ENCODE assay signal across 1 cellular context in the genomic region with DNA sequence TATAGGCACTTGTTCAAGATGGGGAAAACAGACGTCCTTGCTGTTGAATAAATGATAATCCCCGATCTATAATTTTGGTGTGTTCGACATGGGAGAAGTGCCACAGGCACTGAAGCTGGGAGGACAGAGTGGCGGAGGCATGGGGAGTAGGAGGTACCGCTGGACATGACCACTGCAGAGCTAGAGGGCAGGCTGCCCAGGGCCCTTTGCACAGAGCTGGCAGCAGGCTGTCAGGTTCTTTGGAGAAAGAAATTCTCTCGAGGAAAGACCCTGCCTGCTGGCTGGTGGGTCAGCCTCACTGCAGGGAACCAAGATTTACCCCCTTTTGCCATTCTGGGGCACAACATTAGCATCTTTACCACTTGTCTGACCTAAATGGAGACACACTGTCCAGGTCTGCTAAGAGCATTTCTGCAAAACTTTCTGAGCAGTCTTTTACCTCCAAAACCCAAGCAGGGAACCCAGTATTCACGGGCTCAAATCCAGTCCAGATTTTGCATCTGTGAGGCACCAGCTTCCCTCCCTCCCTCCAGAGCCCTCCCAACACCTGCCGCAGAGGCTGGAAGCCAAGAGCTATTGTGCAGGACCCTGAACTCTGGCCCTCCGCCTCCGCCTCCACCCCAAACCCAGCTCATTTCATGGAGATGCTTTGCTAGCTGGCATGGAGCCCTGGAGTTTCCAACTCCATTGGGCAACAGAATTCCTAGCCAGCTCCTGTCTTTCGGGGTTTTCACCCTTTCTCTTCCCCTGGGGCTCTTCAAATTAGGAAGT.
TF ChIP-seq lines count a peak whose summit lies in the region.

No MANE protein-coding gene starts in this region.

TF ChIP-seq in GM23338, 12 proteins besides CTCF, POLR2A, EP300 and RAD21 (continued from another document):
- TF ChIP-seq, protein P1, sequence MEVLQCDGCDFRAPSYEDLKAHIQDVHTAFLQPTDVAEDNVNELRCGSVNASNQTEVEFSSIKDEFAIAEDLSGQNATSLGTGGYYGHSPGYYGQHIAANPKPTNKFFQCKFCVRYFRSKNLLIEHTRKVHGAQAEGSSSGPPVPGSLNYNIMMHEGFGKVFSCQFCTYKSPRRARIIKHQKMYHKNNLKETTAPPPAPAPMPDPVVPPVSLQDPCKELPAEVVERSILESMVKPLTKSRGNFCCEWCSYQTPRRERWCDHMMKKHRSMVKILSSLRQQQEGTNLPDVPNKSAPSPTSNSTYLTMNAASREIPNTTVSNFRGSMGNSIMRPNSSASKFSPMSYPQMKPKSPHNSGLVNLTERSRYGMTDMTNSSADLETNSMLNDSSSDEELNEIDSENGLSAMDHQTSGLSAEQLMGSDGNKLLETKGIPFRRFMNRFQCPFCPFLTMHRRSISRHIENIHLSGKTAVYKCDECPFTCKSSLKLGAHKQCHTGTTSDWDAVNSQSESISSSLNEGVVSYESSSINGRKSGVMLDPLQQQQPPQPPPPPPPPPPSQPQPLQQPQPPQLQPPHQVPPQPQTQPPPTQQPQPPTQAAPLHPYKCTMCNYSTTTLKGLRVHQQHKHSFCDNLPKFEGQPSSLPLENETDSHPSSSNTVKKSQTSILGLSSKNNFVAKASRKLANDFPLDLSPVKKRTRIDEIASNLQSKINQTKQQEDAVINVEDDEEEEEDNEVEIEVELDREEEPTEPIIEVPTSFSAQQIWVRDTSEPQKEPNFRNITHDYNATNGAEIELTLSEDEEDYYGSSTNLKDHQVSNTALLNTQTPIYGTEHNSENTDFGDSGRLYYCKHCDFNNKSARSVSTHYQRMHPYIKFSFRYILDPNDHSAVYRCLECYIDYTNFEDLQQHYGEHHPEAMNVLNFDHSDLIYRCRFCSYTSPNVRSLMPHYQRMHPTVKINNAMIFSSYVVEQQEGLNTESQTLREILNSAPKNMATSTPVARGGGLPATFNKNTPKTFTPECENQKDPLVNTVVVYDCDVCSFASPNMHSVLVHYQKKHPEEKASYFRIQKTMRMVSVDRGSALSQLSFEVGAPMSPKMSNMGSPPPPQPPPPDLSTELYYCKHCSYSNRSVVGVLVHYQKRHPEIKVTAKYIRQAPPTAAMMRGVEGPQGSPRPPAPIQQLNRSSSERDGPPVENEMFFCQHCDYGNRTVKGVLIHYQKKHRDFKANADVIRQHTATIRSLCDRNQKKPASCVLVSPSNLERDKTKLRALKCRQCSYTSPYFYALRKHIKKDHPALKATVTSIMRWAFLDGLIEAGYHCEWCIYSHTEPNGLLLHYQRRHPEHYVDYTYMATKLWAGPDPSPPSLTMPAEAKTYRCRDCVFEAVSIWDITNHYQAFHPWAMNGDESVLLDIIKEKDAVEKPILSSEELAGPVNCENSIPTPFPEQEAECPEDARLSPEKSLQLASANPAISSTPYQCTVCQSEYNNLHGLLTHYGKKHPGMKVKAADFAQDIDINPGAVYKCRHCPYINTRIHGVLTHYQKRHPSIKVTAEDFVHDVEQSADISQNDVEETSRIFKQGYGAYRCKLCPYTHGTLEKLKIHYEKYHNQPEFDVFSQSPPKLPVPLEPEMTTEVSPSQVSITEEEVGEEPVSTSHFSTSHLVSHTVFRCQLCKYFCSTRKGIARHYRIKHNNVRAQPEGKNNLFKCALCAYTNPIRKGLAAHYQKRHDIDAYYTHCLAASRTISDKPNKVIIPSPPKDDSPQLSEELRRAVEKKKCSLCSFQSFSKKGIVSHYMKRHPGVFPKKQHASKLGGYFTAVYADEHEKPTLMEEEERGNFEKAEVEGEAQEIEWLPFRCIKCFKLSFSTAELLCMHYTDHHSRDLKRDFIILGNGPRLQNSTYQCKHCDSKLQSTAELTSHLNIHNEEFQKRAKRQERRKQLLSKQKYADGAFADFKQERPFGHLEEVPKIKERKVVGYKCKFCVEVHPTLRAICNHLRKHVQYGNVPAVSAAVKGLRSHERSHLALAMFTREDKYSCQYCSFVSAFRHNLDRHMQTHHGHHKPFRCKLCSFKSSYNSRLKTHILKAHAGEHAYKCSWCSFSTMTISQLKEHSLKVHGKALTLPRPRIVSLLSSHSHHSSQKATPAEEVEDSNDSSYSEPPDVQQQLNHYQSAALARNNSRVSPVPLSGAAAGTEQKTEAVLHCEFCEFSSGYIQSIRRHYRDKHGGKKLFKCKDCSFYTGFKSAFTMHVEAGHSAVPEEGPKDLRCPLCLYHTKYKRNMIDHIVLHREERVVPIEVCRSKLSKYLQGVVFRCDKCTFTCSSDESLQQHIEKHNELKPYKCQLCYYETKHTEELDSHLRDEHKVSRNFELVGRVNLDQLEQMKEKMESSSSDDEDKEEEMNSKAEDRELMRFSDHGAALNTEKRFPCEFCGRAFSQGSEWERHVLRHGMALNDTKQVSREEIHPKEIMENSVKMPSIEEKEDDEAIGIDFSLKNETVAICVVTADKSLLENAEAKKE (CRISPR knock-in tag; IDR thresholded peaks at IDR 0.05): no peak
- TF ChIP-seq POLR2AphosphoS5 (IDR thresholded peaks at IDR 0.05; ENCODE audit: low read depth): no peak
- TF ChIP-seq EZH2phosphoT487 (IDR thresholded peaks at IDR 0.05; ENCODE audit: unreplicated experiment): no peak
- TF ChIP-seq, protein P2, sequence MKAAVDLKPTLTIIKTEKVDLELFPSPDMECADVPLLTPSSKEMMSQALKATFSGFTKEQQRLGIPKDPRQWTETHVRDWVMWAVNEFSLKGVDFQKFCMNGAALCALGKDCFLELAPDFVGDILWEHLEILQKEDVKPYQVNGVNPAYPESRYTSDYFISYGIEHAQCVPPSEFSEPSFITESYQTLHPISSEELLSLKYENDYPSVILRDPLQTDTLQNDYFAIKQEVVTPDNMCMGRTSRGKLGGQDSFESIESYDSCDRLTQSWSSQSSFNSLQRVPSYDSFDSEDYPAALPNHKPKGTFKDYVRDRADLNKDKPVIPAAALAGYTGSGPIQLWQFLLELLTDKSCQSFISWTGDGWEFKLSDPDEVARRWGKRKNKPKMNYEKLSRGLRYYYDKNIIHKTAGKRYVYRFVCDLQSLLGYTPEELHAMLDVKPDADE (IDR thresholded peaks at IDR 0.05): no peak
- no peak for TF ChIP-seq JUNB (IDR thresholded peaks at IDR 0.05; ENCODE audit: unreplicated experiment)
- TF ChIP-seq STAT1 (IDR thresholded peaks at IDR 0.05; ENCODE audit: unreplicated experiment): no peak
- no peak for TF ChIP-seq ZNF331 (CRISPR knock-in tag; IDR thresholded peaks at IDR 0.05; ENCODE audit: low read depth)
- TF ChIP-seq ZNF114 (CRISPR knock-in tag; IDR thresholded peaks at IDR 0.05): no peak
- TF ChIP-seq, protein P3, sequence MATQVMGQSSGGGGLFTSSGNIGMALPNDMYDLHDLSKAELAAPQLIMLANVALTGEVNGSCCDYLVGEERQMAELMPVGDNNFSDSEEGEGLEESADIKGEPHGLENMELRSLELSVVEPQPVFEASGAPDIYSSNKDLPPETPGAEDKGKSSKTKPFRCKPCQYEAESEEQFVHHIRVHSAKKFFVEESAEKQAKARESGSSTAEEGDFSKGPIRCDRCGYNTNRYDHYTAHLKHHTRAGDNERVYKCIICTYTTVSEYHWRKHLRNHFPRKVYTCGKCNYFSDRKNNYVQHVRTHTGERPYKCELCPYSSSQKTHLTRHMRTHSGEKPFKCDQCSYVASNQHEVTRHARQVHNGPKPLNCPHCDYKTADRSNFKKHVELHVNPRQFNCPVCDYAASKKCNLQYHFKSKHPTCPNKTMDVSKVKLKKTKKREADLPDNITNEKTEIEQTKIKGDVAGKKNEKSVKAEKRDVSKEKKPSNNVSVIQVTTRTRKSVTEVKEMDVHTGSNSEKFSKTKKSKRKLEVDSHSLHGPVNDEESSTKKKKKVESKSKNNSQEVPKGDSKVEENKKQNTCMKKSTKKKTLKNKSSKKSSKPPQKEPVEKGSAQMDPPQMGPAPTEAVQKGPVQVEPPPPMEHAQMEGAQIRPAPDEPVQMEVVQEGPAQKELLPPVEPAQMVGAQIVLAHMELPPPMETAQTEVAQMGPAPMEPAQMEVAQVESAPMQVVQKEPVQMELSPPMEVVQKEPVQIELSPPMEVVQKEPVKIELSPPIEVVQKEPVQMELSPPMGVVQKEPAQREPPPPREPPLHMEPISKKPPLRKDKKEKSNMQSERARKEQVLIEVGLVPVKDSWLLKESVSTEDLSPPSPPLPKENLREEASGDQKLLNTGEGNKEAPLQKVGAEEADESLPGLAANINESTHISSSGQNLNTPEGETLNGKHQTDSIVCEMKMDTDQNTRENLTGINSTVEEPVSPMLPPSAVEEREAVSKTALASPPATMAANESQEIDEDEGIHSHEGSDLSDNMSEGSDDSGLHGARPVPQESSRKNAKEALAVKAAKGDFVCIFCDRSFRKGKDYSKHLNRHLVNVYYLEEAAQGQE (IDR thresholded peaks at IDR 0.05; ENCODE audit: unreplicated experiment): no peak
- TF ChIP-seq EZH2 (IDR thresholded peaks at IDR 0.05; ENCODE audit: low read depth, unreplicated experiment): no peak
- TF ChIP-seq CREB1 (CRISPR knock-in tag; IDR thresholded peaks at IDR 0.05; ENCODE audit: low read depth): no peak
